Comparison of ENCODE assay signal across 15 cellular contexts in the genomic region with DNA sequence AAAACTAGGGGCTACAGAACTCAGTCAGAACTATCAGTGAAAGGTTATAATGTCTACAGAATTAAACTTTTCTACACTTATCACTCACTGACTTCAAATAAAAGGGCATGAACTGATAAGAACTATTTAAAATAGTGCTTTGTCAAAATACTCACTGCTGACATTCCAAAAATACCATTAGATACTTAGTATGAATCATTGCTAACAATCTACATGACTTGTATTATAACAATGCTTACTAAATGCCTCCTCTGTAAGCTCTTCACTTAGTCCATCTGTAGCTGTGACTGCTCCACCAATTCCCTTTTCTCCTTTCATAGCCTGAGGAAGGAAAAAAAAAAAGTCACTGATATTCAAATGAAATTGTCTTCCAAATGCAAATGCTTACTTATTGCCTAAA. TPM values are rescaled to one million over a fixed set of nuclear protein-coding genes. Genes with fewer than 3 reads are reported as not detected.
DNase-seq lines count a peak whose midpoint lies in the region; ATAC-seq and TF ChIP-seq lines count a peak whose summit lies in the region.
"Had no signal": no experiment of that assay in that cellular context is flagged by ENCODE, and none has a peak within 500 bp of the region (broad histone marks: within the 10 kb centered on the region; RNA-seq: fewer than 3 reads in every experiment).

No MANE protein-coding gene starts in this region.

- no peaks in the 10 kb centered on the region for H3K27me3 ChIP-seq in GM23338 (ENCODE audit: insufficient read depth)
- H3K27me3 ChIP-seq in BE2C: no peaks in the 10 kb centered on the region
- H3K27me3 ChIP-seq: suprapubic skin had no signal

- H3F3A ChIP-seq in GM23338 (replicated peaks; ENCODE audit: low read depth): no peaks in the 10 kb centered on the region

- H3K4me1 Mint-ChIP-seq in GM23338: peaks cover 12% of the 10 kb centered on the region; the same call in 2 of the 3 replicates

- H3K36me3 Mint-ChIP-seq in GM23338 (ENCODE audit: low read depth): peaks cover 63% of the 10 kb centered on the region

- H3K4me3 ChIP-seq in GM23338 (no peak overlapping the region), foreskin fibroblast (ENCODE audit: low read depth in 1 of 2, low read length in 2 of 2) (no peak overlapping the region), BE2C (ENCODE audit: low read depth, low read length) (no peak overlapping the region)
- H3K4me3 ChIP-seq: suprapubic skin had no signal

- no peaks in the 10 kb centered on the region for H3K27me3 Mint-ChIP-seq in GM23338 (ENCODE audit: insufficient read depth, low read depth, poor library complexity)

- no peaks in the 10 kb centered on the region for H4K20me1 ChIP-seq in GM23338 (replicated peaks; ENCODE audit: insufficient read depth)

- peak overlapping the region; percentile 22 for H3K27ac Mint-ChIP-seq in GM23338

- no peaks in the 10 kb centered on the region for H3K79me2 ChIP-seq in GM23338 (replicated peaks; ENCODE audit: insufficient read depth)

- no peaks in the 10 kb centered on the region for H3K9me2 ChIP-seq in GM23338 (ENCODE audit: insufficient read depth)

- H3K9me3 ChIP-seq in BE2C: no peaks in the 10 kb centered on the region
- H3K9me3 ChIP-seq: suprapubic skin had no signal

- H3K4me3 Mint-ChIP-seq in GM23338: no peak overlapping the region

- no peak for TF ChIP-seq CTCF in GM23338 (conservative IDR thresholded peaks at IDR 0.05; ENCODE audit: low read depth in 2 of 2)
- TF ChIP-seq CTCF in foreskin fibroblast (IDR thresholded peaks at IDR 0.05; ENCODE audit: low read depth, low read length): no peak
- no peak for TF ChIP-seq CTCF in BE2C (IDR thresholded peaks at IDR 0.05; ENCODE audit: low read depth, low read length)

- H3K4me1 ChIP-seq in GM23338 (ENCODE audit: insufficient read depth): peaks cover 15% of the 10 kb centered on the region
- no peaks in the 10 kb centered on the region for H3K4me1 ChIP-seq in BE2C
- H3K4me1 ChIP-seq: suprapubic skin had no signal

- peak overlapping the region; percentile 6 for H3K4me2 ChIP-seq in GM23338

- ATAC-seq in GM23338 (peak; percentile 42), SK-N-SH treated with all-trans-retinoic acid at 6 μM for 48 hours (peak; percentile 98)

- H3K36me3 ChIP-seq in GM23338 (ENCODE audit: insufficient read depth) (peaks cover 31% of the 10 kb centered on the region), BE2C (peaks cover 52% of the 10 kb centered on the region)

- no peak overlapping the region for H3K27ac ChIP-seq in GM23338 (ENCODE audit: low read depth)
- H3K27ac ChIP-seq: suprapubic skin had no signal

- H2AFZ ChIP-seq in GM23338: no peak overlapping the region

- no peak for DNase-seq in GM23338 (ENCODE audit: low spot score)
- peak; percentile 50 to 72 for DNase-seq in foreskin fibroblast
- peak; percentile 76 for DNase-seq in renal cortical epithelial cell (ENCODE audit: low read depth)
- DNase-seq in NCI-H446 (lab: John Stamatoyannopoulos, UW): no peak
- DNase-seq in BE2C: no peak
- DNase-seq in activated naive CD4-positive, alpha-beta T cell (lab: John Stamatoyannopoulos, UW): no peak
- no peak for DNase-seq in activated CD8-positive, alpha-beta memory T cell treated with anti-CD3 and anti-CD28 coated beads, Interleukin-2, amount 50 U/mL, for 4 hours
- DNase-seq: activated CD4-positive, alpha-beta T cell treated with anti-CD3 and anti-CD28 coated beads, Interleukin-2, amount 50 U/mL, for 1 hour; activated naive CD4-positive, alpha-beta T cell treated with Interleukin-2 at 50 U/mL for 16 hours; DMS79; KBM-7; nucleus accumbens; stimulated activated CD4-positive, alpha-beta T cell treated with anti-CD3 and anti-CD28 coated beads, Interleukin-4, amount 100 ng/mL, for 4 hours had no signal

- no peaks in the 10 kb centered on the region for H3K9me3 Mint-ChIP-seq in GM23338

TF ChIP-seq in GM23338, 12 proteins besides CTCF, POLR2A, EP300 and RAD21 (continues in another document):
- TF ChIP-seq EZH2 (IDR thresholded peaks at IDR 0.05; ENCODE audit: low read depth, unreplicated experiment) (no peak), ZNF331 (CRISPR knock-in tag; IDR thresholded peaks at IDR 0.05; ENCODE audit: low read depth) (no peak), ETS1 (IDR thresholded peaks at IDR 0.05) (no peak), NANOG (IDR thresholded peaks at IDR 0.05; ENCODE audit: borderline replicate concordance) (no peak), JUNB (IDR thresholded peaks at IDR 0.05; ENCODE audit: unreplicated experiment) (no peak), CREB1 (CRISPR knock-in tag; IDR thresholded peaks at IDR 0.05; ENCODE audit: low read depth) (no peak), ZNF114 (CRISPR knock-in tag; IDR thresholded peaks at IDR 0.05) (no peak)

TF ChIP-seq in SK-N-SH treated with all-trans-retinoic acid at 6 μM for 48 hours, 23 proteins besides CTCF, POLR2A, EP300 and RAD21:
- TF ChIP-seq ZNF8 (CRISPR knock-in tag; IDR thresholded peaks at IDR 0.05): no peak
- TF ChIP-seq CSDC2 (CRISPR knock-in tag; IDR thresholded peaks at IDR 0.05): no peak
- no peak for TF ChIP-seq RARB (CRISPR knock-in tag; IDR thresholded peaks at IDR 0.05)
- TF ChIP-seq, protein P1, sequence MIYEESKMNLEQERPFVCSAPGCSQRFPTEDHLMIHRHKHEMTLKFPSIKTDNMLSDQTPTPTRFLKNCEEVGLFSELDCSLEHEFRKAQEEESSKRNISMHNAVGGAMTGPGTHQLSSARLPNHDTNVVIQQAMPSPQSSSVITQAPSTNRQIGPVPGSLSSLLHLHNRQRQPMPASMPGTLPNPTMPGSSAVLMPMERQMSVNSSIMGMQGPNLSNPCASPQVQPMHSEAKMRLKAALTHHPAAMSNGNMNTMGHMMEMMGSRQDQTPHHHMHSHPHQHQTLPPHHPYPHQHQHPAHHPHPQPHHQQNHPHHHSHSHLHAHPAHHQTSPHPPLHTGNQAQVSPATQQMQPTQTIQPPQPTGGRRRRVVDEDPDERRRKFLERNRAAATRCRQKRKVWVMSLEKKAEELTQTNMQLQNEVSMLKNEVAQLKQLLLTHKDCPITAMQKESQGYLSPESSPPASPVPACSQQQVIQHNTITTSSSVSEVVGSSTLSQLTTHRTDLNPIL (CRISPR knock-in tag; IDR thresholded peaks at IDR 0.05; ENCODE audit: low read depth): peak; percentile 65; the same call in 1 of the 2 replicates
- TF ChIP-seq OSR1 (CRISPR knock-in tag; IDR thresholded peaks at IDR 0.05): no peak
- TF ChIP-seq TCF4 (CRISPR knock-in tag; IDR thresholded peaks at IDR 0.05; ENCODE audit: borderline replicate concordance): no peak
- TF ChIP-seq BACH2 (CRISPR knock-in tag; IDR thresholded peaks at IDR 0.05; ENCODE audit: borderline replicate concordance): no peak
- peak; percentile 98 for TF ChIP-seq ISL1 (CRISPR knock-in tag; IDR thresholded peaks at IDR 0.05)
TF ChIP-seq in SK-N-SH treated with all-trans-retinoic acid at 6 μM for 48 hours: peak in this region for 2.

RNA-seq across cellular contexts. Expression of gene NFYB, which starts 17.0 kb away (rescaled TPM):
- total RNA-seq in GM23338 (2014; rRNA removed; shearing (Covaris generic)): 28.9 and 32.7 TPM in 2 replicates
- 51.9 and 67.2 TPM in 2 replicates for polyA plus RNA-seq in GM23338 (2016; fragmentation: Nextera tagmentation; extraction: Ambion mirVana)
- 22.5 and 23.6 TPM in 2 replicates for total RNA-seq in renal cortical epithelial cell
- 20.3 TPM for polyA plus RNA-seq in BE2C (2012; ENCODE audit: insufficient read depth, insufficient read length, low read depth)

RNA-seq across cellular contexts. Expression of gene HCFC2, which starts 56.7 kb away (rescaled TPM):
- total RNA-seq in GM23338 (2014; rRNA removed; shearing (Covaris generic)): 0.54 and 1.9 TPM in 2 replicates
- polyA plus RNA-seq in GM23338 (2016; fragmentation: Nextera tagmentation; extraction: Ambion mirVana): 1.1 and 2.5 TPM in 2 replicates
- 5.9 and 17.9 TPM in 2 replicates for total RNA-seq in renal cortical epithelial cell
- 7.4 TPM for polyA plus RNA-seq in BE2C (2012; ENCODE audit: insufficient read depth, insufficient read length, low read depth)

Comparison
In these comparisons a context has a peak if more than half of its experiments do, and no peak if none do; other contexts are left out.
1. DNase-seq: peak in foreskin fibroblast (2 of 2) and renal cortical epithelial cell (single experiment); none in GM23338 (single experiment), NCI-H446 (0 of 2), BE2C (single experiment), activated naive CD4-positive, alpha-beta T cell (0 of 4) and activated CD8-positive, alpha-beta memory T cell treated with anti-CD3 and anti-CD28 coated beads, Interleukin-2, amount 50 U/mL, for 4 hours (single experiment).